Comparison of ENCODE assay signal across 26 cellular contexts in genomic region chr22:27883656-27884350, GRCh38. TPM values are rescaled to one million over a fixed set of nuclear protein-coding genes. Genes with fewer than 3 reads are reported as not detected.
DNase-seq lines count a peak whose midpoint lies in the region; ATAC-seq and TF ChIP-seq lines count a peak whose summit lies in the region.
"Had no signal": no experiment of that assay in that cellular context is flagged by ENCODE, and none has a peak within 500 bp of the region (broad histone marks: within the 10 kb centered on the region; RNA-seq: fewer than 3 reads in every experiment).

No MANE protein-coding gene starts in this region.

- no peak overlapping the region for H2AK5ac ChIP-seq in mesenchymal stem cell (ENCODE audit: low read length, severe bottlenecking)

- H3K36me3 Mint-ChIP-seq in brain: peaks cover 15% of the 10 kb centered on the region

- H2AFZ ChIP-seq in mesenchymal stem cell (ENCODE audit: low read depth, low read length): no peak overlapping the region

- H3K23ac ChIP-seq in mesenchymal stem cell (ENCODE audit: low read length in 2 of 2): no peak overlapping the region

- intact Hi-C loops in transverse colon (cut with DNase I; ENCODE audit: low total_unique reads): no loop called here

- H4K8ac ChIP-seq in mesenchymal stem cell (ENCODE audit: low read length): peak overlapping the region; percentile 65

- H3K27me3 ChIP-seq in mesenchymal stem cell (ENCODE audit: control insufficient read depth in 1 of 2, insufficient read depth in 1 of 2, low read length in 2 of 2): no peaks in the 10 kb centered on the region
- H3K27me3 ChIP-seq in transverse colon: no peaks in the 10 kb centered on the region
- H3K27me3 ChIP-seq: pancreas had no signal

- H3K18ac ChIP-seq in mesenchymal stem cell (ENCODE audit: low read depth in 1 of 2, low read length in 2 of 2): peak overlapping the region in 1 of 2 experiments; percentile 38

- H4K91ac ChIP-seq in mesenchymal stem cell (ENCODE audit: low read length): no peak overlapping the region

- H2BK120ac ChIP-seq in mesenchymal stem cell (ENCODE audit: low read depth, low read length): no peak overlapping the region

- no peak overlapping the region for H2BK12ac ChIP-seq in mesenchymal stem cell (ENCODE audit: low read length in 2 of 2)

- H3K27me3 Mint-ChIP-seq in brain: no peaks in the 10 kb centered on the region
- H3K27me3 Mint-ChIP-seq: activated naive CD8-positive, alpha-beta T cell treated with anti-CD3 and anti-CD28 coated beads for 36 hours; activated T-helper 17 cell treated with anti-CD3 and anti-CD28 coated beads, Interleukin-2, amount 50 U/mL, for 72 hours; CD8-positive, alpha-beta memory T cell; naive thymus-derived CD4-positive, alpha-beta T cell had no signal

- no peak for TF ChIP-seq EP300 in transverse colon (IDR thresholded peaks at IDR 0.05; ENCODE audit: low read depth)

- H2BK5ac ChIP-seq in mesenchymal stem cell (ENCODE audit: low read depth, low read length, poor library complexity, severe bottlenecking): no peak overlapping the region

- H3K9me3 Mint-ChIP-seq in brain: no peaks in the 10 kb centered on the region
- H3K9me3 Mint-ChIP-seq: activated naive CD8-positive, alpha-beta T cell treated with anti-CD3 and anti-CD28 coated beads for 36 hours; activated T-helper 17 cell treated with anti-CD3 and anti-CD28 coated beads, Interleukin-2, amount 50 U/mL, for 72 hours; CD8-positive, alpha-beta memory T cell; naive thymus-derived CD4-positive, alpha-beta T cell had no signal

- H3K4me2 ChIP-seq in mesenchymal stem cell (ENCODE audit: low read length, poor library complexity, severe bottlenecking): no peak overlapping the region

- TF ChIP-seq CTCF in brain (conservative IDR thresholded peaks at IDR 0.05): no peak
- TF ChIP-seq CTCF in transverse colon (IDR thresholded peaks at IDR 0.05): no peak

- H3K4me1 ChIP-seq in mesenchymal stem cell (ENCODE audit: control insufficient read depth, insufficient read depth, low read depth, low read length): peaks cover 4% of the 10 kb centered on the region
- peaks cover 11 to 71% (median 26%) of the 10 kb centered on the region in 4 donors for H3K4me1 ChIP-seq in transverse colon

- H3K14ac ChIP-seq in mesenchymal stem cell (ENCODE audit: low read length in 2 of 2): no peak overlapping the region

- H3K4me3 ChIP-seq in mesenchymal stem cell (ENCODE audit: insufficient read depth in 1 of 2, low read depth in 1 of 2, low read length in 2 of 2) (no peak overlapping the region), transverse colon (no peak overlapping the region)
- H3K4me3 ChIP-seq: HAP-1, pancreas had no signal

- peak overlapping the region in 4 of 5 experiments; percentile 13 to 94 (median 74) for H3K27ac Mint-ChIP-seq in brain
- H3K27ac Mint-ChIP-seq: activated naive CD8-positive, alpha-beta T cell treated with anti-CD3 and anti-CD28 coated beads for 36 hours; activated T-helper 17 cell treated with anti-CD3 and anti-CD28 coated beads, Interleukin-2, amount 50 U/mL, for 72 hours; naive thymus-derived CD4-positive, alpha-beta T cell had no signal

- no peak for TF ChIP-seq POLR2A in transverse colon (IDR thresholded peaks at IDR 0.05)

- no peak overlapping the region for H3K4me3 Mint-ChIP-seq in brain
- H3K4me3 Mint-ChIP-seq: activated naive CD8-positive, alpha-beta T cell treated with anti-CD3 and anti-CD28 coated beads for 36 hours; activated T-helper 17 cell treated with anti-CD3 and anti-CD28 coated beads, Interleukin-2, amount 50 U/mL, for 72 hours; CD8-positive, alpha-beta memory T cell; naive thymus-derived CD4-positive, alpha-beta T cell had no signal

- H3K4ac ChIP-seq in mesenchymal stem cell (ENCODE audit: low read depth in 1 of 2, low read length in 2 of 2): no peak overlapping the region

- H3K27ac ChIP-seq in mesenchymal stem cell (ENCODE audit: low read length, poor library complexity, severe bottlenecking) (no peak overlapping the region), transverse colon (peak overlapping the region; percentile 68 to 85 (median 80))
- H3K27ac ChIP-seq: 22Rv1, pancreas had no signal

- peaks cover 26% of the 10 kb centered on the region for H3K79me1 ChIP-seq in mesenchymal stem cell (replicated peaks; ENCODE audit: low read length, poor library complexity, severe bottlenecking)

- peaks cover 63% of the 10 kb centered on the region for H3K4me1 Mint-ChIP-seq in brain

- peaks cover 18 to 43% of the 10 kb centered on the region in 2 experiments for H3K36me3 ChIP-seq in mesenchymal stem cell (ENCODE audit: control insufficient read depth in 1 of 2, insufficient read depth in 2 of 2, low read depth in 1 of 2, low read length in 2 of 2)
- no peaks in the 10 kb centered on the region for H3K36me3 ChIP-seq in transverse colon

- ATAC-seq in stimulated activated naive CD8-positive, alpha-beta T cell treated with anti-CD3 and anti-CD28 coated beads, Interleukin-15, Interleukin-2, amounts not matched to agents 100 U/mL and 50 U/mL, for 24 hours: no peak
- ATAC-seq: activated T-helper 17 cell treated with anti-CD3 and anti-CD28 coated beads, Interleukin-2, amount 50 U/mL, for 72 hours; naive thymus-derived CD4-positive, alpha-beta T cell; pancreas; right cardiac atrium; Right ventricle myocardium inferior had no signal

- no peak overlapping the region for H3K9ac ChIP-seq in mesenchymal stem cell (ENCODE audit: low read length)

- in situ Hi-C loops in transverse colon (cut with MboI; ENCODE audit: low pct_ligation_motif_present in 1 of 4, low pct_unique_long_range_greater_than_20kb in 1 of 4, low sequenced_read_pairs in 3 of 4): loop anchor here (5.0 to 25.0 kb wide), 2 partner anchors 128 to 703 kb away; no protein-coding TSS in a partner anchor

- H3K9me3 ChIP-seq in mesenchymal stem cell (ENCODE audit: control insufficient read depth, low read length) (no peaks in the 10 kb centered on the region), transverse colon (no peaks in the 10 kb centered on the region)
- H3K9me3 ChIP-seq: HAP-1, pancreas had no signal

- peak; percentile 20 for DNase-seq in NCI-H146 (lab: John Stamatoyannopoulos, UW)
- no peak for DNase-seq in NCI-H146 treated with DMSO at 0.1 percent for 48 hours (lab: John Stamatoyannopoulos, UW; ENCODE audit: unreplicated experiment)
- DNase-seq in mesenchymal stem cell: no peak
- no peak for DNase-seq in transverse colon
- no peak for DNase-seq in stimulated activated CD4-positive, alpha-beta T cell treated with anti-CD3 and anti-CD28 coated beads, Interleukin-4, amount 100 ng/mL, for 4 hours
- DNase-seq in occipital lobe (lab: John Stamatoyannopoulos, UW): no peak
- DNase-seq in stimulated activated naive CD8-positive, alpha-beta T cell treated with anti-CD3 and anti-CD28 coated beads, Interleukin-15, Interleukin-2, amounts not matched to agents 100 U/mL and 50 U/mL, for 24 hours: no peak
- DNase-seq: activated CD4-positive, CD25-positive, alpha-beta regulatory T cell treated with anti-CD3 and anti-CD28 coated beads, Interleukin-2, amount 50 U/mL, for 72 hours; activated CD8-positive, alpha-beta memory T cell treated with anti-CD3 and anti-CD28 coated beads for 24 hours; activated naive CD8-positive, alpha-beta T cell treated with anti-CD3 and anti-CD28 coated beads for 36 hours; CD8-positive, alpha-beta memory T cell; effector memory CD4-positive, alpha-beta T cell; GF-D8; MM.1S; naive thymus-derived CD4-positive, alpha-beta T cell; NCI-H1417 treated with DMSO at 0.1 percent for 48 hours; NCI-H2171; NCI-H526; pancreas; right cardiac atrium; stimulated activated CD4-positive, alpha-beta T cell treated with anti-CD3 and anti-CD28 coated beads, Interleukin-12 subunit alpha, Interleukin-12 subunit beta, amount 100 ng/mL, for 4 hours had no signal

- 90% methylated on average over 5 of the region's 5 CpGs for WGBS in mesenchymal stem cell
- 84 to 93% methylated on average over 3 to 5 of the region's 5 CpGs for WGBS in transverse colon (ENCODE audit: low coverage in 1 of 2), 2 donors

- no peak overlapping the region for H2BK15ac ChIP-seq in mesenchymal stem cell (ENCODE audit: low read depth, poor library complexity, severe bottlenecking)

RNA-seq across cellular contexts. Expression of gene PITPNB, which starts 35.3 kb away (rescaled TPM):
- 26.4 TPM for polyA plus RNA-seq in brain (ENCODE audit: insufficient read depth, low read depth, low replicate concordance)
- 48.3 TPM for polyA plus RNA-seq in mesenchymal stem cell (2013, experiment 1 of 2)
- polyA plus RNA-seq in mesenchymal stem cell (2013, experiment 2 of 2): 51.1 TPM
- total RNA-seq in transverse colon (10 to 100 TPM; 28.0 to 48.2 (median 40.3) TPM), occipital lobe (32.3 TPM)
